28 cellular contexts compared by ENCODE assay signal in the genomic region with DNA sequence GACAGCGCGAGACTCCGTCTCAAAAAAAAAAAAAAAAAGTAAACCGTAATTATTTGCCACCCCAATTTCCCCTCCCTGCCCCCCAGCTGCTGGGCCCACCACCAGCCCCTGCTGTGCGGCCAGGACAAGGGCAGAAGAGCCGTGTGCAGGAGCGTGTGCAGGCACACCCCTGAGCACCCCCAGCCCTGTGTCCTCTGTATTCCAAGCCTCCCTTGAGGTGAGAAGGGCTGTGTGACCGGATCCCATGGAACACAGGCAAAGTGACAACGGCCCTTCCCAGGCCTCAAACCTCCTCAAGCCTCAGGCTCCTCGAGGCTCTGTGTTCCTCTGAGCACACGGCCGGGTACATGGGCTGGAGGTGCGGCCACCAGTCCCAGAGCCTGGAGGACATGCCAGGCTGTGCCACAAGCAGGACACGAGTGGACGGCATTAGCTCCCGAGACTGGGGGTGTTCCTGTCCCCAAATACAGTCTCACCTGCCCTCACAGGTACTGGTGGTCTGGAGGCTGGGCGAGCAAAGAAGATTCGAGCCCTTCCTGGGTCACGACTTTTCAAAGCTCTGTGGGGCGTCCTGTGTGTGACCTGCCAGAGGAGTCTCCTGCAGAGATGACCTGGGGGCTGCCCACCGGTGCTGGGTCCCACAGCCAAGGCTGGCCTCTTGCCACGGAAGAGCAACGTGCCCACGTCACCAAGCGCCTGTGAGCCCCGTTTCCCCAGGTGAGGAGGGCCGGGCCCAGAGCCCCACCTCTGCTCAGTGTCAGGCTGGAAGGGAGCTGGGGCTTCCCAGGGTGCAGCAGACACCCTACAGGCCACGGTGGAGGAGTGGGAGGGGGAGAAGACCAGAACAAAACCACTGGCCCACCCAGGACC. TPM values are rescaled to one million over a fixed set of nuclear protein-coding genes. Genes with fewer than 3 reads are reported as not detected.
A peak's percentile ranks its signal among the peaks of the same experiment; 100 is the strongest.
DNase-seq lines count a peak whose midpoint lies in the region; ATAC-seq, FAIRE-seq and TF ChIP-seq lines count a peak whose summit lies in the region.
"Had no signal": no experiment of that assay in that cellular context is flagged by ENCODE, and none has a peak within 500 bp of the region (broad histone marks: within the 10 kb centered on the region; RNA-seq: fewer than 3 reads in every experiment).

No MANE protein-coding gene starts in this region.

- H3K4me2 ChIP-seq in K562 (ENCODE audit: insufficient read depth, low read length) (no peak overlapping the region), neuronal stem cell (ENCODE audit: insufficient read depth, low read length, poor library complexity, severe bottlenecking) (no peak overlapping the region), trophoblast cell (ENCODE audit: low read length) (no peak overlapping the region)
- H3K4me2 ChIP-seq: A549; BLaER1 treated with 17β-estradiol and CSF1 and Interleukin-3, amounts not matched to agents 10 nM and 100 nM had no signal

- H3K4me3 Mint-ChIP-seq in activated naive CD4-positive, alpha-beta T cell treated with anti-CD3 and anti-CD28 coated beads for 36 hours: no peak overlapping the region
- H3K4me3 Mint-ChIP-seq: CD14-positive monocyte; CD4-positive, alpha-beta T cell; CD8-positive, alpha-beta memory T cell; H9; HFFc6 had no signal

- no peak for TF ChIP-seq EP300 in K562 (IDR thresholded peaks at IDR 0.05; ENCODE audit: low read length)

- ATAC-seq in K562: no peak
- ATAC-seq in GM21737 (IDR thresholded peaks at IDR 0.05; ENCODE audit: unreplicated experiment): no peak
- ATAC-seq: GM12878, HCT116 had no signal

- H3K14ac ChIP-seq in neuronal stem cell (ENCODE audit: low read length) (no peak overlapping the region), trophoblast cell (ENCODE audit: low read length) (no peak overlapping the region)

- H3K23ac ChIP-seq in neuronal stem cell (ENCODE audit: low read depth, low read length, poor library complexity): peak overlapping the region; percentile 65
- no peak overlapping the region for H3K23ac ChIP-seq in trophoblast cell (ENCODE audit: low read length)

- H3K79me1 ChIP-seq in neuronal stem cell (ENCODE audit: low read depth, low read length): peaks cover 2% of the 10 kb centered on the region
- H3K79me1 ChIP-seq in trophoblast cell (ENCODE audit: low read length): no peaks in the 10 kb centered on the region

- H3K27me3 Mint-ChIP-seq in activated naive CD4-positive, alpha-beta T cell treated with anti-CD3 and anti-CD28 coated beads for 36 hours (ENCODE audit: low read depth): peaks cover 1% of the 10 kb centered on the region

- FAIRE-seq in K562 (lab: Jason Lieb, UNC): no peak
- FAIRE-seq: A549, D721Med, GM12878, GM19239, H1 had no signal

- no peak overlapping the region for H3K4ac ChIP-seq in neuronal stem cell (ENCODE audit: low read length)
- H3K4ac ChIP-seq in trophoblast cell (ENCODE audit: low read depth, low read length): no peak overlapping the region

- H3K27ac ChIP-seq in K562 (ENCODE audit: extremely low read depth, low read depth, low read length) (no peak overlapping the region), neuronal stem cell (replicated peaks; ENCODE audit: low read length) (no peak overlapping the region), trophoblast cell (ENCODE audit: low read depth, low read length) (no peak overlapping the region)
- H3K27ac ChIP-seq: A549; BLaER1 treated with 17β-estradiol and CSF1 and Interleukin-3, amounts not matched to agents 10 nM and 100 nM; GM23248 had no signal

- CTCF ChIA-PET in K562 (lab: Yijun Ruan, JAX; ENCODE audit: low intra/inter-chr PET ratio): no interaction called here
- CTCF ChIA-PET in activated naive CD4-positive, alpha-beta T cell treated with anti-CD3 and anti-CD28 coated beads for 36 hours (lab: Charles Lee): no interaction called here

- H3K79me2 ChIP-seq in K562 (ENCODE audit: control insufficient read depth, insufficient read depth, low read length): no peaks in the 10 kb centered on the region
- no peaks in the 10 kb centered on the region for H3K79me2 ChIP-seq in trophoblast cell (ENCODE audit: control insufficient read depth, insufficient read depth, low read length, poor library complexity)

- H2BK5ac ChIP-seq in neuronal stem cell (ENCODE audit: low read length) (no peak overlapping the region), trophoblast cell (ENCODE audit: low read depth, low read length, poor library complexity) (no peak overlapping the region)

- H2BK120ac ChIP-seq in neuronal stem cell (ENCODE audit: low read depth, low read length): no peak overlapping the region
- H2BK120ac ChIP-seq in trophoblast cell (ENCODE audit: insufficient read depth, low read length, poor library complexity): no peak overlapping the region

- H2BK12ac ChIP-seq in neuronal stem cell (ENCODE audit: low read length) (no peak overlapping the region), trophoblast cell (ENCODE audit: low read length) (no peak overlapping the region)

- H3K36me3 ChIP-seq in H7 (replicated peaks; ENCODE audit: control insufficient read depth, insufficient read depth, low read length): no peaks in the 10 kb centered on the region
- no peaks in the 10 kb centered on the region for H3K36me3 ChIP-seq in K562 (ENCODE audit: control insufficient read depth, insufficient read depth, low read length)
- H3K36me3 ChIP-seq in neuronal stem cell (replicated peaks in 1 of 2; ENCODE audit: control insufficient read depth in 2 of 2, insufficient read depth in 2 of 2, low read length in 2 of 2): no peaks in the 10 kb centered on the region
- no peaks in the 10 kb centered on the region for H3K36me3 ChIP-seq in trophoblast cell (ENCODE audit: control insufficient read depth in 1 of 2, insufficient read depth in 2 of 2, low read length in 2 of 2)
- H3K36me3 ChIP-seq: BE2C; BLaER1 treated with 17β-estradiol and CSF1 and Interleukin-3, amounts not matched to agents 10 nM and 100 nM had no signal

- H4K91ac ChIP-seq in neuronal stem cell (ENCODE audit: low read depth, low read length, poor library complexity) (no peak overlapping the region), trophoblast cell (ENCODE audit: low read depth, low read length) (no peak overlapping the region)

- no peak for TF ChIP-seq RAD21 in K562 (CRISPR knock-in tag; conservative IDR thresholded peaks at IDR 0.05 in 1 of 2, IDR thresholded peaks at IDR 0.05 in 1 of 2)

- BruUV-seq in K562 (replicated peaks; lab: Mats Ljungman, UMichigan): no TSS peak

- peak overlapping the region in 1 of 2 experiments; percentile 17; a peak in 1 of 4 replicates for H3K9ac ChIP-seq in K562 (ENCODE audit: insufficient read depth in 1 of 2, low read depth in 2 of 2, low read length in 2 of 2)
- no peak overlapping the region for H3K9ac ChIP-seq in neuronal stem cell (ENCODE audit: low read depth, low read length, poor library complexity)
- no peak overlapping the region for H3K9ac ChIP-seq in trophoblast cell (ENCODE audit: low read length)
- H3K9ac ChIP-seq: BLaER1 treated with 17β-estradiol and CSF1 and Interleukin-3, amounts not matched to agents 10 nM and 100 nM; GM23248 had no signal

- H3K18ac ChIP-seq in neuronal stem cell (ENCODE audit: low read length) (peak overlapping the region; percentile 80), trophoblast cell (ENCODE audit: low read length) (no peak overlapping the region)

- 56% methylated on average over 19 of the region's 28 CpGs for WGBS in K562 (ENCODE audit: insufficient coverage, low coverage, missing lambda C conversion rate)
- no CpG with 5 or more reads among the region's 28 CpGs for WGBS in neuronal stem cell (ENCODE audit: extremely low coverage in 2 of 2, insufficient read length in 2 of 2, insufficient replicate concordance in 1 of 2), 2 donors
- no CpG with 5 or more reads among the region's 28 CpGs for WGBS in trophoblast cell (ENCODE audit: extremely low coverage, insufficient coverage, insufficient read length)

- H2AK5ac ChIP-seq in neuronal stem cell (ENCODE audit: low read depth, low read length) (peak overlapping the region; percentile 63), trophoblast cell (ENCODE audit: low read length) (no peak overlapping the region)

- no peaks in the 10 kb centered on the region for H4K20me1 ChIP-seq in K562 (replicated peaks; ENCODE audit: control insufficient read depth, insufficient read depth, low read length)

- peaks cover 5% of the 10 kb centered on the region for H3K4me1 Mint-ChIP-seq in activated naive CD4-positive, alpha-beta T cell treated with anti-CD3 and anti-CD28 coated beads for 36 hours (ENCODE audit: low read depth)
- H3K4me1 Mint-ChIP-seq: CD14-positive monocyte had no signal

- intact Hi-C loops in K562 (cut with micrococcal nuclease): no loop called here
- intact Hi-C loops in activated naive CD4-positive, alpha-beta T cell treated with anti-CD3 and anti-CD28 coated beads for 36 hours (cut with micrococcal nuclease): no loop called here

- TF ChIP-seq POLR2A in K562 (conservative IDR thresholded peaks at IDR 0.05): no peak

- in situ Hi-C loops in K562 (cut with MboI): no loop called here

- no peak overlapping the region for H4K12ac ChIP-seq in trophoblast cell (ENCODE audit: low read depth, low read length)

- H3K4me3 ChIP-seq in H7 (ENCODE audit: insufficient read depth, low read depth, low read length) (no peak overlapping the region), K562 (no peak overlapping the region), neuronal stem cell (ENCODE audit: low read length in 2 of 2) (no peak overlapping the region), trophoblast cell (ENCODE audit: low read depth, low read length) (peak overlapping the region; percentile 18)
- H3K4me3 ChIP-seq: A549; BLaER1 treated with 17β-estradiol and CSF1 and Interleukin-3, amounts not matched to agents 10 nM and 100 nM; GM12878; GM23248 had no signal

- peaks cover 6% of the 10 kb centered on the region; the same call in 1 of the 2 replicates for H3K27me3 ChIP-seq in H7 (ENCODE audit: control insufficient read depth, insufficient read depth, low read length)
- no peaks in the 10 kb centered on the region for H3K27me3 ChIP-seq in K562 (ENCODE audit: control insufficient read depth in 2 of 2, insufficient read depth in 2 of 2, low read length in 2 of 2)
- H3K27me3 ChIP-seq in neuronal stem cell (ENCODE audit: control insufficient read depth in 3 of 3, insufficient read depth in 3 of 3, low read depth in 1 of 3, low read length in 3 of 3): peaks cover 0 to 47% (median 15%) of the 10 kb centered on the region in 3 experiments
- peaks cover 6% of the 10 kb centered on the region for H3K27me3 ChIP-seq in trophoblast cell (ENCODE audit: insufficient read depth, low read length)
- H3K27me3 ChIP-seq: BE2C had no signal

- H3K9me3 Mint-ChIP-seq in activated naive CD4-positive, alpha-beta T cell treated with anti-CD3 and anti-CD28 coated beads for 36 hours: no peaks in the 10 kb centered on the region
- H3K9me3 Mint-ChIP-seq: CD14-positive monocyte; CD4-positive, alpha-beta T cell; H9; HFFc6 had no signal

- TF ChIP-seq CTCF in K562 (IDR thresholded peaks at IDR 0.05 in 2 of 3, conservative IDR thresholded peaks at IDR 0.05 in 1 of 3; ENCODE audit: insufficient read depth in 2 of 3, low read depth in 1 of 3, low read length in 3 of 3): no peak

- H3K9me3 ChIP-seq in K562 (replicated peaks; ENCODE audit: control insufficient read depth, insufficient read depth, low read depth, low read length): no peaks in the 10 kb centered on the region
- no peaks in the 10 kb centered on the region for H3K9me3 ChIP-seq in neuronal stem cell (replicated peaks in 1 of 2; ENCODE audit: control insufficient read depth in 2 of 2, insufficient read depth in 1 of 2, low read depth in 1 of 2, low read length in 2 of 2)
- H3K9me3 ChIP-seq in trophoblast cell (ENCODE audit: insufficient read depth, low read depth, low read length): peaks cover 1% of the 10 kb centered on the region
- H3K9me3 ChIP-seq: A549; BE2C; BLaER1 treated with 17β-estradiol and CSF1 and Interleukin-3, amounts not matched to agents 10 nM and 100 nM had no signal

- H4K8ac ChIP-seq in neuronal stem cell (ENCODE audit: low read depth, low read length): no peak overlapping the region
- H4K8ac ChIP-seq in trophoblast cell (ENCODE audit: low read depth, low read length): no peak overlapping the region

- no peak overlapping the region for H2AFZ ChIP-seq in K562 (ENCODE audit: low read depth, low read length)
- H2AFZ ChIP-seq in neuronal stem cell (ENCODE audit: low read length): no peak overlapping the region
- H2AFZ ChIP-seq in trophoblast cell (ENCODE audit: insufficient read depth, low read length, poor library complexity): no peak overlapping the region
- H2AFZ ChIP-seq: GM23248 had no signal

- H2BK15ac ChIP-seq in neuronal stem cell (ENCODE audit: low read length): no peak overlapping the region

- DNase-seq in H7 (peak; percentile 16), K562 (ENCODE audit: extremely low read depth in 1 of 4, low spot score in 3 of 4) (no peak), neuronal stem cell (ENCODE audit: low spot score) (no peak), trophoblast cell (no peak), hepatic stellate cell (ENCODE audit: low spot score) (no peak)
- no peak for DNase-seq in activated naive CD4-positive, alpha-beta T cell treated with anti-CD3 and anti-CD28 coated beads for 36 hours
- DNase-seq: 8988T; ACHN; AML-193; BE2C; CD4-positive, alpha-beta T cell; CD8-positive, alpha-beta memory T cell; DMS 273 treated with DMSO at 0.1 percent for 48 hours; DMS79; EL; GDM1; GM23248; H9; HFFc6 had no signal

- H3K4me1 ChIP-seq in K562 (replicated peaks in 1 of 2; ENCODE audit: control insufficient read depth in 2 of 2, insufficient read depth in 2 of 2, low read length in 2 of 2) (peaks cover 3 to 23% of the 10 kb centered on the region in 2 experiments; a peak in 3 of 5 replicates), neuronal stem cell (ENCODE audit: control insufficient read depth in 2 of 2, insufficient read depth in 1 of 2, low read depth in 1 of 2, low read length in 2 of 2) (no peaks in the 10 kb centered on the region), trophoblast cell (ENCODE audit: control insufficient read depth in 1 of 2, insufficient read depth in 2 of 2, low read length in 2 of 2) (no peaks in the 10 kb centered on the region)
- H3K4me1 ChIP-seq: A549, BE2C had no signal

- H3K27ac Mint-ChIP-seq in activated naive CD4-positive, alpha-beta T cell treated with anti-CD3 and anti-CD28 coated beads for 36 hours: no peak overlapping the region
- H3K27ac Mint-ChIP-seq: CD4-positive, alpha-beta T cell; CD8-positive, alpha-beta memory T cell; H9; HFFc6 had no signal

- POLR2A ChIA-PET in K562 (lab: Yijun Ruan, JAX): interaction anchor here (0.6 kb wide), 1 partner anchor 10 kb away, joined by 3 read pairs; no protein-coding TSS in a partner anchor

- H3K36me3 Mint-ChIP-seq in activated naive CD4-positive, alpha-beta T cell treated with anti-CD3 and anti-CD28 coated beads for 36 hours (ENCODE audit: low read depth): no peaks in the 10 kb centered on the region
- H3K36me3 Mint-ChIP-seq: CD14-positive monocyte; CD8-positive, alpha-beta memory T cell had no signal

- H3K9me1 ChIP-seq in K562 (ENCODE audit: control insufficient read depth, insufficient read depth, low read length): no peaks in the 10 kb centered on the region

RNA-seq across cellular contexts. Expression of a gene that starts 47.1 kb away (rescaled TPM):
- total RNA-seq in H7 (2014; rRNA removed; shearing (Covaris generic)): 13.0 and 15.0 TPM in 2 replicates
- 45.4 and 75.5 TPM in 2 replicates for total RNA-seq in K562 (2011; cell fraction: chromatin; rRNA removed; ENCODE audit: low replicate concordance)
- 20.5 and 28.2 TPM in 2 replicates for total RNA-seq in K562 (2011; cell fraction: nucleolus; rRNA removed)
- 29.3 and 39.0 TPM in 2 replicates for total RNA-seq in K562 (2011; cell fraction: nucleoplasm; rRNA removed)
- total RNA-seq in K562 (2014; rRNA removed): 13.9 and 18.6 TPM in 2 replicates
- total RNA-seq in K562 (2014; rRNA removed; fragmentation: Illumina TruSeq; extraction: Trizol): 19.7 and 20.2 TPM in 2 replicates
- total RNA-seq in K562 (2015; rRNA removed; fragmentation: Illumina TruSeq; extraction: Trizol): 22.1 and 23.4 TPM in 2 replicates
- 25.4 and 29.8 TPM in 2 replicates for total RNA-seq in K562 (2021)
- 10.8 and 17.6 TPM in 2 replicates for polyA plus RNA-seq in K562 (2011; rRNA removed)
- 14.2 and 16.1 TPM in 2 replicates for polyA plus RNA-seq in K562 (2011; cell fraction: cytosol; rRNA removed)
- polyA plus RNA-seq in K562 (2011; cell fraction: nucleus; rRNA removed): 23.9 and 25.8 TPM in 2 replicates
- polyA plus RNA-seq in K562 (2012): 20.9 and 21.0 TPM in 2 replicates
- polyA plus RNA-seq in K562 (2014; fragmentation: Illumina TruSeq; extraction: Trizol): 28.7 and 36.3 TPM in 2 replicates
- polyA plus RNA-seq in K562 (2014; fragmentation: Nextera tagmentation; extraction: Ambion mirVana): 1 to 10 TPM; 7.2 to 8.1 TPM
- polyA plus RNA-seq in K562 (2014; rRNA removed): 12.2 and 14.7 TPM in 2 replicates
- 28.0 and 41.4 TPM in 2 replicates for polyA minus RNA-seq in K562 (2011; rRNA and poly(A)+ RNA removed)
- 17.2 and 20.8 TPM in 2 replicates for polyA minus RNA-seq in K562 (2011; cell fraction: cytosol; rRNA and poly(A)+ RNA removed)
- 16.8 and 32.4 TPM in 2 replicates for polyA minus RNA-seq in K562 (2011; cell fraction: nucleus; rRNA and poly(A)+ RNA removed)
- polyA plus RNA-seq in neuronal stem cell (2013, experiment 1 of 2): 20.4 TPM
- 20.9 TPM for polyA plus RNA-seq in neuronal stem cell (2013, experiment 2 of 2)
- polyA plus RNA-seq in trophoblast cell (2013): 3.5 and 4.4 TPM in 2 replicates
- 10 to 100 TPM; 28.4 to 30.3 TPM for total RNA-seq in activated naive CD4-positive, alpha-beta T cell treated with anti-CD3 and anti-CD28 coated beads for 36 hours
